In the genomic region with DNA sequence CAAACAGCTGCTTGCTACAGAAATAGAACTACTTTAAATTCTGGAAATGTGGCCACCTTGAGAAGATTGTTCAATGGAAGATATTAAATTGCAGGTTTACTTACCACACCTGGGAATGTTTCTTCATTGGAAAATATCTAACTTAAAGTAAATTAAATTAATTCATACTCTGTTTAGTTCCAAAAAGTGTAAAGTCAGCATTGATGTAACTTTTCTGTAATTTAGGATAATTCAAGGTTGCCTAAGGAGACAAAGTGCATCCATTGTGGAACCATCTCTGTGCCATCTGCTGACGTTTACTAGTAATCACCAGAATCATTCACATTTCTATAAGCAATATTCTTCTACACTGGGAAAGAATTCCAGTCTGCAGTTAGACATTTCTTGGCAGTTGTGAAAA, we compare ENCODE assay signal across 12 cellular contexts. TPM values are rescaled to one million over a fixed set of nuclear protein-coding genes. Genes with fewer than 3 reads are reported as not detected.
"Had no signal": no experiment of that assay in that cellular context is flagged by ENCODE, and none has a peak within 500 bp of the region (broad histone marks: within the 10 kb centered on the region; RNA-seq: fewer than 3 reads in every experiment).

No MANE protein-coding gene starts in this region.

- H3K4me1 ChIP-seq: HAP-1 had no signal

- H3K36me3 ChIP-seq: HAP-1 had no signal

- H3K9ac ChIP-seq: GM23248 had no signal

- FAIRE-seq: H1, H54 had no signal

- H3K4me3 ChIP-seq: GM23248, GM23338, HAP-1 had no signal

- ATAC-seq: GM23338, HCT116 had no signal

- H3K4me2 ChIP-seq: GM23338 had no signal

- DNase-seq: GM23248, GOT3, H7, H9, HCEC 1CT, HFFc6 had no signal

- H2AFZ ChIP-seq: GM23248, GM23338 had no signal

- H3K27ac ChIP-seq: GM23248 had no signal

- H3K9me3 ChIP-seq: HAP-1 had no signal

RNA-seq across cellular contexts. Expression of a gene that starts 53.0 kb away (rescaled TPM):
- total RNA-seq: GM23248, GM23338, H1, H4, H7, H9, HFFc6 had no signal
- polyA plus RNA-seq: GM23248, GM23338, H1 had no signal
